In genomic region chr11:131598305-131598704, GRCh38 we compare ENCODE assay signal across 29 cellular contexts.
DNase-seq lines count a peak whose midpoint lies in the region; ATAC-seq, FAIRE-seq and TF ChIP-seq lines count a peak whose summit lies in the region.
"Had no signal": no experiment of that assay in that cellular context is flagged by ENCODE, and none has a peak within 500 bp of the region (broad histone marks: within the 10 kb centered on the region; RNA-seq: fewer than 3 reads in every experiment).

No MANE protein-coding gene starts in this region.

- ATAC-seq in GM23338: peak; percentile 63

- POLR2A ChIA-PET in activated CD4-positive, alpha-beta T cell treated with anti-CD3 and anti-CD28 coated beads, Interleukin-2, amount 10 ng/mL, durations not matched to agents 7 days and 5 days (lab: Charles Lee): no interaction called here

- in situ Hi-C loops in brain microvascular endothelial cell (cut with HindIII; ENCODE audit: low pct_ligation_motif_present, low sequenced_read_pairs): no loop called here

- H3K9me3 Mint-ChIP-seq in GM23338 (no peaks in the 10 kb centered on the region), astrocyte (ENCODE audit: unreplicated experiment) (no peaks in the 10 kb centered on the region), endodermal cell (no peaks in the 10 kb centered on the region)
- H3K9me3 Mint-ChIP-seq in activated CD4-positive, alpha-beta T cell treated with anti-CD3 and anti-CD28 coated beads, Interleukin-2, amount 10 ng/mL, durations not matched to agents 7 days and 5 days: no peaks in the 10 kb centered on the region
- H3K9me3 Mint-ChIP-seq: CD14-positive monocyte, H9, HFFc6 had no signal

- no peaks in the 10 kb centered on the region for H3K36me3 ChIP-seq in GM23338 (ENCODE audit: insufficient read depth)
- H3K36me3 ChIP-seq in astrocyte (ENCODE audit: insufficient read depth, low read length): no peaks in the 10 kb centered on the region
- no peaks in the 10 kb centered on the region for H3K36me3 ChIP-seq in endodermal cell (ENCODE audit: control insufficient read depth, insufficient read depth, low read length)
- no peaks in the 10 kb centered on the region for H3K36me3 ChIP-seq in brain microvascular endothelial cell (replicated peaks)
- no peaks in the 10 kb centered on the region for H3K36me3 ChIP-seq in effector memory CD4-positive, alpha-beta T cell (ENCODE audit: control insufficient read depth, insufficient read depth, low read length)
- H3K36me3 ChIP-seq: BE2C, SJSA1 had no signal

- H3K27ac ChIP-seq in GM23338 (ENCODE audit: low read depth) (no peak overlapping the region), astrocyte (ENCODE audit: low read depth, low read length) (no peak overlapping the region), endodermal cell (ENCODE audit: low read depth, low read length) (no peak overlapping the region), brain microvascular endothelial cell (no peak overlapping the region)
- no peak overlapping the region for H3K27ac ChIP-seq in effector memory CD4-positive, alpha-beta T cell (ENCODE audit: insufficient read depth, low read length, poor library complexity, severe bottlenecking)
- H3K27ac ChIP-seq: KMS-11, PC-9, SJSA1 had no signal

- H3K27me3 Mint-ChIP-seq in GM23338 (ENCODE audit: insufficient read depth, low read depth, poor library complexity) (no peaks in the 10 kb centered on the region), astrocyte (ENCODE audit: low read depth, unreplicated experiment) (peaks cover 8% of the 10 kb centered on the region), endodermal cell (ENCODE audit: insufficient read depth) (peaks cover 5% of the 10 kb centered on the region)
- no peaks in the 10 kb centered on the region for H3K27me3 Mint-ChIP-seq in activated CD4-positive, alpha-beta T cell treated with anti-CD3 and anti-CD28 coated beads, Interleukin-2, amount 10 ng/mL, durations not matched to agents 7 days and 5 days
- H3K27me3 Mint-ChIP-seq: CD8-positive, alpha-beta memory T cell had no signal

- 72 to 91% methylated on average over 4 to 5 of the region's 5 CpGs for WGBS in endodermal cell (ENCODE audit: insufficient coverage in 1 of 2, insufficient read length in 1 of 2), 2 experiments

- H3F3A ChIP-seq in GM23338 (replicated peaks; ENCODE audit: low read depth): no peaks in the 10 kb centered on the region

- H3K9me2 ChIP-seq in GM23338 (ENCODE audit: insufficient read depth): no peaks in the 10 kb centered on the region; the same call in 1 of the 2 replicates

- TF ChIP-seq CTCF in GM23338 (conservative IDR thresholded peaks at IDR 0.05; ENCODE audit: low read depth in 2 of 2) (no peak), astrocyte (IDR thresholded peaks at IDR 0.05; ENCODE audit: insufficient read depth, low read depth, low read length) (no peak), endodermal cell (conservative IDR thresholded peaks at IDR 0.05) (no peak), brain microvascular endothelial cell (IDR thresholded peaks at IDR 0.05; ENCODE audit: low read depth, low read length, missing control alignments) (no peak)

- no peak overlapping the region for H3K4me3 Mint-ChIP-seq in GM23338
- H3K4me3 Mint-ChIP-seq in astrocyte (ENCODE audit: unreplicated experiment): no peak overlapping the region
- H3K4me3 Mint-ChIP-seq in endodermal cell: no peak overlapping the region
- no peak overlapping the region for H3K4me3 Mint-ChIP-seq in activated CD4-positive, alpha-beta T cell treated with anti-CD3 and anti-CD28 coated beads, Interleukin-2, amount 10 ng/mL, durations not matched to agents 7 days and 5 days
- H3K4me3 Mint-ChIP-seq: CD14-positive monocyte; CD8-positive, alpha-beta memory T cell; H9; HFFc6; IgD-negative memory B cell had no signal

- H3K4me1 ChIP-seq in GM23338 (ENCODE audit: insufficient read depth) (peaks cover 9% of the 10 kb centered on the region), astrocyte (ENCODE audit: insufficient read depth, low read length) (peaks cover 18% of the 10 kb centered on the region), endodermal cell (ENCODE audit: control insufficient read depth, insufficient read depth, low read length) (no peaks in the 10 kb centered on the region)
- no peaks in the 10 kb centered on the region for H3K4me1 ChIP-seq in effector memory CD4-positive, alpha-beta T cell (ENCODE audit: control insufficient read depth, insufficient read depth, low read length, poor library complexity, severe bottlenecking)
- H3K4me1 ChIP-seq: BE2C had no signal

- H3K27me3 ChIP-seq in GM23338 (ENCODE audit: insufficient read depth) (no peaks in the 10 kb centered on the region), astrocyte (ENCODE audit: insufficient read depth, low read length) (peaks cover 2% of the 10 kb centered on the region), endodermal cell (ENCODE audit: control insufficient read depth, insufficient read depth, low read length, poor library complexity, severe bottlenecking) (no peaks in the 10 kb centered on the region), brain microvascular endothelial cell (replicated peaks) (no peaks in the 10 kb centered on the region)
- no peaks in the 10 kb centered on the region for H3K27me3 ChIP-seq in effector memory CD4-positive, alpha-beta T cell (replicated peaks; ENCODE audit: control insufficient read depth, insufficient read depth, low read length, poor library complexity, severe bottlenecking)
- H3K27me3 ChIP-seq: BE2C, SJSA1 had no signal

- H3K9me3 ChIP-seq in astrocyte (ENCODE audit: insufficient read depth, low read depth, low read length) (no peaks in the 10 kb centered on the region), endodermal cell (ENCODE audit: control insufficient read depth, low read length) (no peaks in the 10 kb centered on the region)
- H3K9me3 ChIP-seq in effector memory CD4-positive, alpha-beta T cell (ENCODE audit: control insufficient read depth, low read length): no peaks in the 10 kb centered on the region
- H3K9me3 ChIP-seq: BE2C, SJSA1 had no signal

- no peak overlapping the region for H3K9ac ChIP-seq in astrocyte (ENCODE audit: low read length)
- H3K9ac ChIP-seq in endodermal cell (ENCODE audit: extremely low read depth, low read length, poor library complexity, severe bottlenecking): no peak overlapping the region
- H3K9ac ChIP-seq: KMS-11 had no signal

- CTCF ChIA-PET in activated CD4-positive, alpha-beta T cell treated with anti-CD3 and anti-CD28 coated beads, Interleukin-2, amount 10 ng/mL, durations not matched to agents 7 days and 5 days (lab: Charles Lee): no interaction called here

- no peak overlapping the region for H2AFZ ChIP-seq in GM23338
- H2AFZ ChIP-seq in astrocyte (ENCODE audit: low read depth, low read length): no peak overlapping the region
- H2AFZ ChIP-seq: PC-9 had no signal

- DNase-seq in GM23338 (ENCODE audit: low spot score): peak; percentile 25
- no peak for DNase-seq in astrocyte (ENCODE audit: low read depth)
- DNase-seq in endodermal cell: peak; percentile 38
- peak; percentile 87 for DNase-seq in pons (ENCODE audit: low spot score)
- no peak for DNase-seq in activated CD4-positive, alpha-beta T cell treated with anti-CD3 and anti-CD28 coated beads, Interleukin-2, amount 10 ng/mL, durations not matched to agents 7 days and 5 days
- DNase-seq in NCI-H1436 (lab: John Stamatoyannopoulos, UW): no peak
- DNase-seq in brain microvascular endothelial cell: no peak
- no peak for DNase-seq in effector memory CD4-positive, alpha-beta T cell
- DNase-seq: 8988T; ACHN; BE2C; CD8-positive, alpha-beta memory T cell; DMS 273 treated with DMSO at 0.1 percent for 48 hours; DMS79; GF-D8; H9; HFFc6; MM.1S; NCI-H1694; NCI-H2081; NCI-H2227 treated with DMSO at 0.1 percent for 48 hours; NCI-H526 treated with DMSO at 0.1 percent for 48 hours; Right ventricle myocardium superior had no signal

- no peaks in the 10 kb centered on the region; the same call in 1 of the 2 replicates for H4K20me1 ChIP-seq in GM23338 (replicated peaks; ENCODE audit: insufficient read depth)
- no peaks in the 10 kb centered on the region for H4K20me1 ChIP-seq in astrocyte (ENCODE audit: insufficient read depth, low read length)

- H3K4me2 ChIP-seq in GM23338 (no peak overlapping the region), astrocyte (ENCODE audit: low read length) (no peak overlapping the region)
- H3K4me2 ChIP-seq: KMS-11, PC-9 had no signal

- H3K4me1 Mint-ChIP-seq in GM23338: peaks cover 27% of the 10 kb centered on the region
- peaks cover 10% of the 10 kb centered on the region for H3K4me1 Mint-ChIP-seq in astrocyte (ENCODE audit: low read depth, unreplicated experiment)
- H3K4me1 Mint-ChIP-seq in endodermal cell: peaks cover 11% of the 10 kb centered on the region
- H3K4me1 Mint-ChIP-seq in activated CD4-positive, alpha-beta T cell treated with anti-CD3 and anti-CD28 coated beads, Interleukin-2, amount 10 ng/mL, durations not matched to agents 7 days and 5 days: no peaks in the 10 kb centered on the region
- H3K4me1 Mint-ChIP-seq: CD14-positive monocyte; CD8-positive, alpha-beta memory T cell; IgD-negative memory B cell had no signal

- H3K4me3 ChIP-seq in GM23338: no peak overlapping the region
- H3K4me3 ChIP-seq in astrocyte (ENCODE audit: insufficient read depth, low read depth, low read length): no peak overlapping the region
- H3K4me3 ChIP-seq in endodermal cell (ENCODE audit: low read length): no peak overlapping the region
- H3K4me3 ChIP-seq in brain microvascular endothelial cell (ENCODE audit: low read depth, low read length): no peak overlapping the region
- H3K4me3 ChIP-seq in effector memory CD4-positive, alpha-beta T cell (ENCODE audit: insufficient read depth, low read depth, low read length, poor library complexity, severe bottlenecking): no peak overlapping the region
- H3K4me3 ChIP-seq: PC-9, SJSA1 had no signal

- H3K79me2 ChIP-seq in GM23338 (replicated peaks; ENCODE audit: insufficient read depth) (no peaks in the 10 kb centered on the region), astrocyte (ENCODE audit: insufficient read depth, low read length) (no peaks in the 10 kb centered on the region)

- H3K27ac Mint-ChIP-seq in GM23338 (no peak overlapping the region; the same call in 1 of the 2 replicates), astrocyte (ENCODE audit: unreplicated experiment) (peak overlapping the region; percentile 11), endodermal cell (peak overlapping the region; percentile 54)
- H3K27ac Mint-ChIP-seq in activated CD4-positive, alpha-beta T cell treated with anti-CD3 and anti-CD28 coated beads, Interleukin-2, amount 10 ng/mL, durations not matched to agents 7 days and 5 days: no peak overlapping the region
- H3K27ac Mint-ChIP-seq: CD14-positive monocyte; CD8-positive, alpha-beta memory T cell; HFFc6; IgD-negative memory B cell had no signal

- H3K36me3 Mint-ChIP-seq in GM23338 (ENCODE audit: low read depth): no peaks in the 10 kb centered on the region
- no peaks in the 10 kb centered on the region for H3K36me3 Mint-ChIP-seq in astrocyte (ENCODE audit: low read depth, unreplicated experiment)
- no peaks in the 10 kb centered on the region for H3K36me3 Mint-ChIP-seq in endodermal cell (ENCODE audit: low read depth)
- H3K36me3 Mint-ChIP-seq in activated CD4-positive, alpha-beta T cell treated with anti-CD3 and anti-CD28 coated beads, Interleukin-2, amount 10 ng/mL, durations not matched to agents 7 days and 5 days (ENCODE audit: low read depth): no peaks in the 10 kb centered on the region
- H3K36me3 Mint-ChIP-seq: CD14-positive monocyte; CD8-positive, alpha-beta memory T cell; IgD-negative memory B cell had no signal

- FAIRE-seq in astrocyte (lab: Jason Lieb, UNC): no peak
- FAIRE-seq: GM12892 had no signal

Comparison
In these comparisons a context has a peak if more than half of its experiments do, and no peak if none do; other contexts are left out.
1. DNase-seq: peak in GM23338 (single experiment), endodermal cell (single experiment) and pons (single experiment); none in astrocyte (single experiment), activated CD4-positive, alpha-beta T cell treated with anti-CD3 and anti-CD28 coated beads, Interleukin-2, amount 10 ng/mL, durations not matched to agents 7 days and 5 days (single experiment), NCI-H1436 (single experiment), brain microvascular endothelial cell (single experiment) and effector memory CD4-positive, alpha-beta T cell (0 of 3).
2. H3K27ac Mint-ChIP-seq: peak in astrocyte (single experiment) and endodermal cell (single experiment); none in GM23338 (single experiment) and activated CD4-positive, alpha-beta T cell treated with anti-CD3 and anti-CD28 coated beads, Interleukin-2, amount 10 ng/mL, durations not matched to agents 7 days and 5 days (single experiment).